In genomic region chr9:33024966-33025571, GRCh38 we compare ENCODE assay signal across 8 cellular contexts. TPM values are rescaled to one million over a fixed set of nuclear protein-coding genes. Genes with fewer than 3 reads are reported as not detected.
DNase-seq lines count a peak whose midpoint lies in the region; ATAC-seq, FAIRE-seq and TF ChIP-seq lines count a peak whose summit lies in the region.

TSS of gene DNAJA1 (plus strand) at chr9:33025273. CDS start at chr9:33026485, 1,212 bp downstream.

- peaks cover 18% of the 10 kb centered on the region for H3K4me1 ChIP-seq in astrocyte (ENCODE audit: insufficient read depth, low read length)

- peaks cover 19% of the 10 kb centered on the region for H3K36me3 ChIP-seq in astrocyte (ENCODE audit: insufficient read depth, low read length)

- H3K79me2 ChIP-seq in astrocyte (ENCODE audit: insufficient read depth, low read length), result peaks cover 88% of the 10 kb centered on the region

- peak within 1 kb of the TSS; percentile 94 for H3K4me3 Mint-ChIP-seq in astrocyte (ENCODE audit: unreplicated experiment)

- H3K9me3 ChIP-seq in astrocyte (ENCODE audit: insufficient read depth, low read depth, low read length), result no peaks in the 10 kb centered on the region

- H3K9ac ChIP-seq in astrocyte (ENCODE audit: low read length), result peak within 1 kb of the TSS; percentile 99

- H3K36me3 Mint-ChIP-seq in astrocyte (ENCODE audit: low read depth, unreplicated experiment), result peaks cover 14% of the 10 kb centered on the region

- no peaks in the 10 kb centered on the region for H3K9me3 Mint-ChIP-seq in astrocyte (ENCODE audit: unreplicated experiment)

- DNase-seq in GM18507 (ENCODE audit: extremely low spot score, insufficient read length, low read depth), result peak; percentile 90
- DNase-seq in NCI-H1930 (lab: John Stamatoyannopoulos, UW), result peak; percentile 91 to 97
- peak; percentile 93 for DNase-seq in T-helper 9 cell
- DNase-seq in astrocyte (ENCODE audit: low read depth), result peak; percentile 79
- DNase-seq in hepatic stellate cell (ENCODE audit: low spot score), result peak; percentile 92
- peak; percentile 99 for DNase-seq in retina
- DNase-seq in OCI-M2 (lab: John Stamatoyannopoulos, UW; ENCODE audit: unreplicated experiment), result no peak

- ATAC-seq in HG02943 (IDR thresholded peaks at IDR 0.05; ENCODE audit: low read depth, unreplicated experiment), result peak; percentile 92

- peak within 1 kb of the TSS; percentile 97 for H3K27ac Mint-ChIP-seq in astrocyte (ENCODE audit: unreplicated experiment)

- H4K20me1 ChIP-seq in astrocyte (ENCODE audit: insufficient read depth, low read length), result peaks cover 45% of the 10 kb centered on the region

- H3K4me1 Mint-ChIP-seq in astrocyte (ENCODE audit: low read depth, unreplicated experiment), result peaks cover 37% of the 10 kb centered on the region

- peak within 1 kb of the TSS; percentile 86 for H2AFZ ChIP-seq in astrocyte (ENCODE audit: low read depth, low read length)

- H3K27me3 Mint-ChIP-seq in astrocyte (ENCODE audit: low read depth, unreplicated experiment), result no peaks in the 10 kb centered on the region

- peak within 1 kb of the TSS; percentile 94 for H3K4me3 ChIP-seq in astrocyte (ENCODE audit: insufficient read depth, low read depth, low read length)

- H3K4me2 ChIP-seq in astrocyte (ENCODE audit: low read length), result peak within 1 kb of the TSS; percentile 94

- H3K27me3 ChIP-seq in astrocyte (ENCODE audit: insufficient read depth, low read length), result no peaks in the 10 kb centered on the region

- H3K27ac ChIP-seq in astrocyte (ENCODE audit: low read depth, low read length), result peak within 1 kb of the TSS; percentile 97

- FAIRE-seq in GM18507 (lab: Jason Lieb, UNC) (peak; percentile 92), astrocyte (lab: Jason Lieb, UNC) (no peak)

- TF ChIP-seq CTCF in astrocyte (IDR thresholded peaks at IDR 0.05; ENCODE audit: insufficient read depth, low read depth, low read length), result no peak

RNA-seq across cellular contexts. Expression of gene DNAJA1, which starts in this region (rescaled TPM):
- total RNA-seq in astrocyte, result 256 and 277 TPM in 2 replicates
